Comparison of ENCODE assay signal across 11 cellular contexts in genomic region chr2:23669413-23670244, GRCh38.
A peak's percentile ranks its signal among the peaks of the same experiment; 100 is the strongest.
DNase-seq lines count a peak whose midpoint lies in the region; ATAC-seq, FAIRE-seq and TF ChIP-seq lines count a peak whose summit lies in the region.
"Had no signal": no experiment of that assay in that cellular context is flagged by ENCODE, and none has a peak within 500 bp of the region (broad histone marks: within the 10 kb centered on the region; RNA-seq: fewer than 3 reads in every experiment).

No MANE protein-coding gene starts in this region.

- H3K4me3 ChIP-seq in pancreas: no peak overlapping the region
- H3K4me3 ChIP-seq: BLaER1 had no signal

- no peak for TF ChIP-seq CTCF in VCaP (conservative IDR thresholded peaks at IDR 0.05)
- no peak for TF ChIP-seq CTCF in pancreas (IDR thresholded peaks at IDR 0.05)

- FAIRE-seq in pancreas (lab: Jason Lieb, UNC): no peak

- no peak overlapping the region for H3K4me3 Mint-ChIP-seq in activated T-helper 1 cell treated with anti-CD3 and anti-CD28 coated beads, Interleukin-12 subunit alpha, Interleukin-12 subunit beta, Interleukin-2, Interleukin-4 antibody, amounts not matched to agents 30 ng/mL and 10 ng/mL and 1 ng/mL, durations not matched to agents 14 hours and 24 hours and 36 hours

- ATAC-seq in pancreas: peak; percentile 60 to 75 (median 71)
- ATAC-seq in HG02840 (IDR thresholded peaks at IDR 0.05; ENCODE audit: low FRiP score, unreplicated experiment): no peak

- H3K9me3 ChIP-seq in pancreas: no peaks in the 10 kb centered on the region
- H3K9me3 ChIP-seq: BLaER1 had no signal

- WGBS in pancreas, 2 donors: 84% methylated on average over 22 of the region's 22 CpGs

- no peak overlapping the region for H3K27ac Mint-ChIP-seq in activated T-helper 1 cell treated with anti-CD3 and anti-CD28 coated beads, Interleukin-12 subunit alpha, Interleukin-12 subunit beta, Interleukin-2, Interleukin-4 antibody, amounts not matched to agents 30 ng/mL and 10 ng/mL and 1 ng/mL, durations not matched to agents 14 hours and 24 hours and 36 hours

- H3K36me3 ChIP-seq in pancreas: no peaks in the 10 kb centered on the region
- H3K36me3 ChIP-seq: BLaER1 had no signal

- H3K27ac ChIP-seq in VCaP: peak overlapping the region; percentile 47
- no peak overlapping the region for H3K27ac ChIP-seq in pancreas
- H3K27ac ChIP-seq: BLaER1 had no signal

- H3K36me3 Mint-ChIP-seq in activated T-helper 1 cell treated with anti-CD3 and anti-CD28 coated beads, Interleukin-12 subunit alpha, Interleukin-12 subunit beta, Interleukin-2, Interleukin-4 antibody, amounts not matched to agents 30 ng/mL and 10 ng/mL and 1 ng/mL, durations not matched to agents 14 hours and 24 hours and 36 hours (ENCODE audit: low read depth): no peaks in the 10 kb centered on the region

- H3K27me3 ChIP-seq in pancreas: no peaks in the 10 kb centered on the region
- H3K27me3 ChIP-seq: BLaER1 had no signal

- intact Hi-C loops in head of caudate nucleus (cut with DNase I) (no loop called here), pancreas (cut with DNase I) (no loop called here)
- intact Hi-C loops in activated T-helper 1 cell treated with anti-CD3 and anti-CD28 coated beads, Interleukin-12 subunit alpha, Interleukin-12 subunit beta, Interleukin-2, Interleukin-4 antibody, amounts not matched to agents 30 ng/mL and 10 ng/mL and 1 ng/mL, durations not matched to agents 14 hours and 24 hours and 36 hours (cut with micrococcal nuclease): no loop called here

- no peaks in the 10 kb centered on the region for H3K27me3 Mint-ChIP-seq in activated T-helper 1 cell treated with anti-CD3 and anti-CD28 coated beads, Interleukin-12 subunit alpha, Interleukin-12 subunit beta, Interleukin-2, Interleukin-4 antibody, amounts not matched to agents 30 ng/mL and 10 ng/mL and 1 ng/mL, durations not matched to agents 14 hours and 24 hours and 36 hours (ENCODE audit: insufficient read depth)

- no peaks in the 10 kb centered on the region for H3K4me1 ChIP-seq in pancreas

- in situ Hi-C loops in Caki2 (cut with HindIII; ENCODE audit: low pct_unique_long_range_greater_than_20kb, low sequenced_read_pairs): no loop called here

- no peaks in the 10 kb centered on the region for H3K4me1 Mint-ChIP-seq in activated T-helper 1 cell treated with anti-CD3 and anti-CD28 coated beads, Interleukin-12 subunit alpha, Interleukin-12 subunit beta, Interleukin-2, Interleukin-4 antibody, amounts not matched to agents 30 ng/mL and 10 ng/mL and 1 ng/mL, durations not matched to agents 14 hours and 24 hours and 36 hours (ENCODE audit: low read depth)

- DNase-seq in Caki2 (ENCODE audit: low read depth): peak; percentile 86
- DNase-seq in head of caudate nucleus: peak in 32 of 42 donors; percentile 8 to 68 (median 36)
- DNase-seq in pancreas: peak in 5 of 6 donors; percentile 27 to 65 (median 45)
- no peak for DNase-seq in activated T-helper 1 cell treated with anti-CD3 and anti-CD28 coated beads, Interleukin-12 subunit alpha, Interleukin-12 subunit beta, Interleukin-2, Interleukin-4 antibody, amounts not matched to agents 30 ng/mL and 10 ng/mL and 1 ng/mL, durations not matched to agents 14 hours and 24 hours and 36 hours (ENCODE audit: low spot score)
- no peak for DNase-seq in DMS53 treated with DMSO at 0.1 percent for 48 hours (lab: John Stamatoyannopoulos, UW; ENCODE audit: unreplicated experiment)
- DNase-seq in stimulated activated CD4-positive, alpha-beta T cell treated with anti-CD3 and anti-CD28 coated beads, Interleukin-2, amount 100 ng/mL, for 24 hours: no peak
- DNase-seq: activated CD4-positive, CD25-positive, alpha-beta regulatory T cell treated with anti-CD3 and anti-CD28 coated beads, Interleukin-2, amount 50 U/mL, for 72 hours; NCI-H345 had no signal

- H3K9me3 Mint-ChIP-seq in activated T-helper 1 cell treated with anti-CD3 and anti-CD28 coated beads, Interleukin-12 subunit alpha, Interleukin-12 subunit beta, Interleukin-2, Interleukin-4 antibody, amounts not matched to agents 30 ng/mL and 10 ng/mL and 1 ng/mL, durations not matched to agents 14 hours and 24 hours and 36 hours: no peaks in the 10 kb centered on the region

Comparison
In these comparisons a context has a peak if more than half of its experiments do, and no peak if none do; other contexts are left out.
1. DNase-seq: peak in Caki2 (single experiment), head of caudate nucleus (32 of 42) and pancreas (5 of 6); none in activated T-helper 1 cell treated with anti-CD3 and anti-CD28 coated beads, Interleukin-12 subunit alpha, Interleukin-12 subunit beta, Interleukin-2, Interleukin-4 antibody, amounts not matched to agents 30 ng/mL and 10 ng/mL and 1 ng/mL, durations not matched to agents 14 hours and 24 hours and 36 hours (single experiment), DMS53 treated with DMSO at 0.1 percent for 48 hours (single experiment) and stimulated activated CD4-positive, alpha-beta T cell treated with anti-CD3 and anti-CD28 coated beads, Interleukin-2, amount 100 ng/mL, for 24 hours (0 of 2).